Comparison of ENCODE assay signal across 8 cellular contexts in genomic region chr3:184135149-184135910, GRCh38. TPM values are rescaled to one million over a fixed set of nuclear protein-coding genes. Genes with fewer than 3 reads are reported as not detected.
DNase-seq lines count a peak whose midpoint lies in the region; ATAC-seq and TF ChIP-seq lines count a peak whose summit lies in the region.

Gene EIF2B5 (plus strand): TSS chr3:184135358. CDS start chr3:184135386, 28 bp downstream.

- TF ChIP-seq POLR2A in GM10847 (IDR thresholded peaks at IDR 0.05; ENCODE audit: extremely low read depth, insufficient read length) (peak; percentile 75), ovary (IDR thresholded peaks at IDR 0.05) (peak; percentile 52)

- intact Hi-C loops in ovary (cut with DNase I) (loop anchor here in 1 of 4 donors (10.0 kb wide), 1 partner anchor 109 kb away; the partner anchor contains the start of genes ALG3 and EEF1AKMT4), tibial artery (cut with DNase I; ENCODE audit: low total_unique reads) (loop anchor here (2.0 to 5.0 kb wide), 4 partner anchors 21 to 162 kb away; partner anchors contain the start of genes ABCC5 and PSMD2)

- H3K27me3 Mint-ChIP-seq in activated naive CD8-positive, alpha-beta T cell = no peaks in the 10 kb centered on the region
- H3K27me3 Mint-ChIP-seq in glutamatergic neuron (ENCODE audit: unreplicated experiment) = no peaks in the 10 kb centered on the region

- H3K4me1 Mint-ChIP-seq in activated naive CD8-positive, alpha-beta T cell (ENCODE audit: low read depth) = peaks cover 22% of the 10 kb centered on the region
- H3K4me1 Mint-ChIP-seq in glutamatergic neuron (ENCODE audit: low read depth, unreplicated experiment) = peaks cover 9% of the 10 kb centered on the region

- no peaks in the 10 kb centered on the region for H3K9me3 ChIP-seq in ovary
- H3K9me3 ChIP-seq in tibial artery = no peaks in the 10 kb centered on the region

- H3K36me3 ChIP-seq in ovary (no peaks in the 10 kb centered on the region), tibial artery (peaks cover 6 to 30% (median 24%) of the 10 kb centered on the region in 3 donors)

- peak; percentile 87 for ATAC-seq in HG02610 (IDR thresholded peaks at IDR 0.05; ENCODE audit: unreplicated experiment)

- TF ChIP-seq CTCF in glutamatergic neuron (IDR thresholded peaks at IDR 0.05; ENCODE audit: partially characterized antibody, unreplicated experiment) (no peak), ovary (IDR thresholded peaks at IDR 0.05) (peak in 1 of 3 donors; percentile 33), tibial artery (IDR thresholded peaks at IDR 0.05) (peak in 1 of 2 experiments; percentile 21)

- H3K4me1 ChIP-seq in ovary (ENCODE audit: insufficient read depth) (no peaks in the 10 kb centered on the region), tibial artery (peaks cover 0 to 25% (median 11%) of the 10 kb centered on the region in 4 donors)

- peak; percentile 96 for DNase-seq in NCI-H1092 treated with DMSO at 0.1 percent for 48 hours (lab: John Stamatoyannopoulos, UW)
- peak; percentile 87 for DNase-seq in SKM-1 (lab: John Stamatoyannopoulos, UW; ENCODE audit: unreplicated experiment)
- peak; percentile 97 for DNase-seq in glutamatergic neuron
- peak; percentile 86 to 91 (median 87) for DNase-seq in ovary
- peak; percentile 92 to 93 for DNase-seq in tibial artery

- no peak for TF ChIP-seq EP300 in ovary (IDR thresholded peaks at IDR 0.05)

- peaks cover 2% of the 10 kb centered on the region for H3K36me3 Mint-ChIP-seq in activated naive CD8-positive, alpha-beta T cell
- H3K36me3 Mint-ChIP-seq in glutamatergic neuron (ENCODE audit: unreplicated experiment) = no peaks in the 10 kb centered on the region

- H3K27me3 ChIP-seq in ovary (no peaks in the 10 kb centered on the region), tibial artery (no peaks in the 10 kb centered on the region)

- H3K4me3 ChIP-seq in ovary (peak within 1 kb of the TSS; percentile 60), tibial artery (peak within 1 kb of the TSS; percentile 74 to 93)

- H3K4me3 Mint-ChIP-seq in activated naive CD8-positive, alpha-beta T cell = peak within 1 kb of the TSS; percentile 96
- H3K4me3 Mint-ChIP-seq in glutamatergic neuron (ENCODE audit: unreplicated experiment) = peak within 1 kb of the TSS; percentile 94

- 0 to 1% (median 0%) methylated on average over 53 to 56 of the region's 56 CpGs for WGBS in ovary, 3 donors

- H3K27ac ChIP-seq in ovary = peak within 1 kb of the TSS; percentile 80 to 88
- peak within 1 kb of the TSS; percentile 86 to 95 for H3K27ac ChIP-seq in tibial artery

- H3K9me3 Mint-ChIP-seq in activated naive CD8-positive, alpha-beta T cell (ENCODE audit: low read depth) = no peaks in the 10 kb centered on the region
- peaks cover 8% of the 10 kb centered on the region for H3K9me3 Mint-ChIP-seq in glutamatergic neuron (ENCODE audit: unreplicated experiment)

- H3K27ac Mint-ChIP-seq in activated naive CD8-positive, alpha-beta T cell = peak within 1 kb of the TSS; percentile 95
- H3K27ac Mint-ChIP-seq in glutamatergic neuron (ENCODE audit: unreplicated experiment) = peak within 1 kb of the TSS; percentile 89

RNA-seq across cellular contexts. Expression of gene EIF2B5, which starts in this region (rescaled TPM):
- total RNA-seq in glutamatergic neuron (ENCODE audit: unreplicated experiment) (41.6 TPM), ovary (10 to 100 TPM; 18.6 to 31.9 (median 28.7) TPM)
- polyA plus RNA-seq in ovary = 10 to 100 TPM; 26.2 to 42.4 TPM

Comparison
In these comparisons a context has a peak if more than half of its experiments do, and no peak if none do; other contexts are left out.
1. Peak in every context shown above with its lines: DNase-seq, ATAC-seq, H3K4me3 ChIP-seq and H3K27ac ChIP-seq.